33 cellular contexts compared by ENCODE assay signal in genomic region chr20:17993546-17993945, GRCh38. TPM values are rescaled to one million over a fixed set of nuclear protein-coding genes. Genes with fewer than 3 reads are reported as not detected.
DNase-seq lines count a peak whose midpoint lies in the region; ATAC-seq, FAIRE-seq and TF ChIP-seq lines count a peak whose summit lies in the region.
"Had no signal": no experiment of that assay in that cellular context is flagged by ENCODE, and none has a peak within 500 bp of the region (broad histone marks: within the 10 kb centered on the region; RNA-seq: fewer than 3 reads in every experiment).

No MANE protein-coding gene starts in this region.

- peaks cover 83% of the 10 kb centered on the region for H3K4me1 ChIP-seq in BLaER1
- H3K4me1 ChIP-seq in RWPE2 (ENCODE audit: insufficient read depth, poor library complexity, severe bottlenecking): peaks cover 16% of the 10 kb centered on the region
- H3K4me1 ChIP-seq: breast epithelium, colonic mucosa, testis, uterus had no signal

- no peaks in the 10 kb centered on the region for H3K27me3 ChIP-seq in BLaER1
- H3K27me3 ChIP-seq in RWPE2 (ENCODE audit: insufficient read depth, poor library complexity, severe bottlenecking): no peaks in the 10 kb centered on the region
- H3K27me3 ChIP-seq: breast epithelium, colonic mucosa, esophagus muscularis mucosa, left lung, testis, uterus had no signal

- ATAC-seq in RWPE2 (ENCODE audit: low read depth): no peak
- no peak for ATAC-seq in natural killer cell
- ATAC-seq: A549; effector memory CD8-positive, alpha-beta T cell had no signal

- no peak for TF ChIP-seq CTCF in RWPE2 (IDR thresholded peaks at IDR 0.05; ENCODE audit: poor library complexity, severe bottlenecking)
- TF ChIP-seq CTCF in natural killer cell (IDR thresholded peaks at IDR 0.05): no peak
- TF ChIP-seq CTCF in D721Med (IDR thresholded peaks at IDR 0.05; ENCODE audit: insufficient read depth, missing control alignments): no peak

- peaks cover 36% of the 10 kb centered on the region for H3K4me1 Mint-ChIP-seq in T-helper 2 cell treated with Interferon-gamma antibody and Interleukin-4, amounts not matched to agents 5 μg/mL and 100 μg/mL, for 36 hours (ENCODE audit: low read depth)
- peaks cover 6 to 7% of the 10 kb centered on the region in 2 donors for H3K4me1 Mint-ChIP-seq in natural killer cell

- H3K4me3 ChIP-seq in BLaER1: no peak overlapping the region
- no peak overlapping the region for H3K4me3 ChIP-seq in RWPE2 (ENCODE audit: severe bottlenecking)
- H3K4me3 ChIP-seq: A549, breast epithelium, colonic mucosa, esophagus muscularis mucosa, left lung, testis, uterus had no signal

- no peak overlapping the region for H3K9ac ChIP-seq in BLaER1

- peaks cover 33% of the 10 kb centered on the region for H3K36me3 ChIP-seq in BLaER1
- H3K36me3 ChIP-seq in RWPE2 (ENCODE audit: low read depth): peaks cover 24% of the 10 kb centered on the region
- H3K36me3 ChIP-seq: breast epithelium, colonic mucosa, uterus had no signal

- H3K4me2 ChIP-seq in BLaER1: peak overlapping the region; percentile 62
- H3K4me2 ChIP-seq: A549 had no signal

- peaks cover 19% of the 10 kb centered on the region for H3K36me3 Mint-ChIP-seq in T-helper 2 cell treated with Interferon-gamma antibody and Interleukin-4, amounts not matched to agents 5 μg/mL and 100 μg/mL, for 36 hours (ENCODE audit: low read depth)
- H3K36me3 Mint-ChIP-seq in natural killer cell: no peaks in the 10 kb centered on the region

- H3K9me3 ChIP-seq in BLaER1: no peaks in the 10 kb centered on the region
- H3K9me3 ChIP-seq in RWPE2 (ENCODE audit: severe bottlenecking): no peaks in the 10 kb centered on the region
- H3K9me3 ChIP-seq: A549, breast epithelium, colonic mucosa, esophagus muscularis mucosa, left lung, testis, uterus had no signal

- H3K9me3 Mint-ChIP-seq in T-helper 2 cell treated with Interferon-gamma antibody and Interleukin-4, amounts not matched to agents 5 μg/mL and 100 μg/mL, for 36 hours: no peaks in the 10 kb centered on the region
- no peaks in the 10 kb centered on the region for H3K9me3 Mint-ChIP-seq in natural killer cell
- H3K9me3 Mint-ChIP-seq: effector memory CD8-positive, alpha-beta T cell; naive B cell had no signal

- FAIRE-seq in D721Med (lab: Jason Lieb, UNC): no peak
- FAIRE-seq: A549, GM12891, small intestine had no signal

- peak overlapping the region; percentile 38 for H3K4me3 Mint-ChIP-seq in T-helper 2 cell treated with Interferon-gamma antibody and Interleukin-4, amounts not matched to agents 5 μg/mL and 100 μg/mL, for 36 hours
- H3K4me3 Mint-ChIP-seq in natural killer cell: no peak overlapping the region
- H3K4me3 Mint-ChIP-seq: B cell; effector memory CD8-positive, alpha-beta T cell; immature natural killer cell; naive B cell had no signal

- H3K27me3 Mint-ChIP-seq in T-helper 2 cell treated with Interferon-gamma antibody and Interleukin-4, amounts not matched to agents 5 μg/mL and 100 μg/mL, for 36 hours (ENCODE audit: low read depth): no peaks in the 10 kb centered on the region
- H3K27me3 Mint-ChIP-seq in natural killer cell (ENCODE audit: low read depth in 2 of 2): peaks cover 0 to 4% of the 10 kb centered on the region in 2 donors
- H3K27me3 Mint-ChIP-seq: effector memory CD8-positive, alpha-beta T cell; naive B cell had no signal

- H3K27ac ChIP-seq in BLaER1 (peak overlapping the region; percentile 1; the same call in 1 of the 2 replicates), RWPE2 (ENCODE audit: poor library complexity, severe bottlenecking) (peak overlapping the region; percentile 17)
- H3K27ac ChIP-seq: A549, breast epithelium, colonic mucosa, esophagus muscularis mucosa, left lung, testis, uterus had no signal

- intact Hi-C loops in natural killer cell (cut with micrococcal nuclease): loop anchor here (10.0 kb wide), 1 partner anchor 309 kb away; the partner anchor contains the start of gene RRBP1

- H4K20me1 ChIP-seq in BLaER1: no peaks in the 10 kb centered on the region

- H3K27ac Mint-ChIP-seq in T-helper 2 cell treated with Interferon-gamma antibody and Interleukin-4, amounts not matched to agents 5 μg/mL and 100 μg/mL, for 36 hours: peak overlapping the region; percentile 80
- H3K27ac Mint-ChIP-seq in natural killer cell: no peak overlapping the region
- H3K27ac Mint-ChIP-seq: B cell, immature natural killer cell had no signal

- DNase-seq in T-helper 2 cell treated with Interferon-gamma antibody and Interleukin-4, amounts not matched to agents 5 μg/mL and 100 μg/mL, for 36 hours (ENCODE audit: low spot score): no peak
- DNase-seq in T-helper 2 cell (no peak), RWPE2 (ENCODE audit: low spot score) (no peak), dermis blood vessel endothelial cell (peak; percentile 52), T-helper 9 cell (no peak), natural killer cell (no peak), D721Med (ENCODE audit: insufficient read length, low spot score) (no peak)
- DNase-seq: activated CD4-positive, alpha-beta T cell treated with anti-CD3 and anti-CD28 coated beads for 1 hour; activated gamma-delta T cell treated with Interleukin-2 at 50 U/mL for 16 hours; amniotic stem cell; colonic mucosa; DND-41; effector memory CD8-positive, alpha-beta T cell; foreskin melanocyte; hippocampal formation; immature natural killer cell; left lung; naive B cell; NCI-H1105 treated with DMSO at 0.1 percent for 48 hours; NCI-H446; nucleus accumbens; SHP77; small intestine; stimulated activated CD4-positive, alpha-beta T cell treated with anti-CD3 and anti-CD28 coated beads, Interleukin-2, amount 100 ng/mL, for 24 hours; SW 1271; testis; uterus had no signal

RNA-seq across cellular contexts. Expression of gene MGME1, which starts 24.7 kb away (rescaled TPM):
- 8.5 and 21.5 TPM in 2 replicates for total RNA-seq in dermis blood vessel endothelial cell
- 10 to 100 TPM; 10.3 to 25.1 (median 13.0) TPM for total RNA-seq in natural killer cell

RNA-seq across cellular contexts. Expression of gene SNX5, which starts 25.0 kb away (rescaled TPM):
- total RNA-seq in dermis blood vessel endothelial cell: 97.3 and 135 TPM in 2 replicates
- 10 to 100 TPM; 62.3 to 85.4 (median 72.1) TPM for total RNA-seq in natural killer cell
